8 cellular contexts compared by ENCODE assay signal in genomic region chr4:105147226-105148151, GRCh38. TPM values are rescaled to one million over a fixed set of nuclear protein-coding genes. Genes with fewer than 3 reads are reported as not detected.
DNase-seq lines count a peak whose midpoint lies in the region; ATAC-seq and TF ChIP-seq lines count a peak whose summit lies in the region.

No MANE protein-coding gene starts in this region.

- CTCF ChIA-PET in PC-3 (lab: Charles Lee), result no interaction called here

- H3K9ac ChIP-seq in PC-3 (ENCODE audit: low read length) (peak overlapping the region; percentile 95), adipocyte (ENCODE audit: low read length) (peak overlapping the region; percentile 98)

- DNase-seq in AG10803 (ENCODE audit: low read depth) (peak; percentile 25), PC-3 (peak; percentile 22), adipocyte (ENCODE audit: low read depth) (peak; percentile 75), heart left ventricle (peak in 4 of 5 donors; percentile 21 to 40 (median 26)), ovary (peak in 4 of 5 donors; percentile 28 to 36 (median 34))

- H3K4me1 ChIP-seq in PC-3 (ENCODE audit: insufficient read depth, low read length) (peaks cover 22% of the 10 kb centered on the region), adipocyte (ENCODE audit: control insufficient read depth, insufficient read depth, low read length) (peaks cover 16% of the 10 kb centered on the region), heart left ventricle (peaks cover 0 to 49% (median 26%) of the 10 kb centered on the region in 12 donors), ovary (ENCODE audit: insufficient read depth) (peaks cover 8% of the 10 kb centered on the region)

- ATAC-seq in PC-3, result peak; percentile 9
- peak in 2 of 4 donors; percentile 31 to 52 for ATAC-seq in heart left ventricle
- no peak for ATAC-seq in HG02588 (IDR thresholded peaks at IDR 0.05; ENCODE audit: unreplicated experiment)
- ATAC-seq in HG02571 (IDR thresholded peaks at IDR 0.05; ENCODE audit: unreplicated experiment), result no peak

- intact Hi-C loops in PC-3 (cut with micrococcal nuclease) (loop anchor here (2.0 to 10.0 kb wide), 3 partner anchors 49 to 247 kb away; no protein-coding TSS in a partner anchor), heart left ventricle (cut with DNase I) (loop anchor here (2.0 to 10.0 kb wide), 16 partner anchors 40 to 567 kb away; partner anchors contain the start of genes GSTCD (in 2 of the 10), INTS12 (in 2 of the 10) and PPA2 (in 1 of the 10)), ovary (cut with DNase I) (loop anchor here in 2 of 4 donors (5.0 kb wide), 1 partner anchor 325 kb away; the partner anchor contains the start of gene PPA2 (in 2 of the 2))

- H3K9me2 ChIP-seq in PC-3 (replicated peaks; ENCODE audit: low read length), result no peaks in the 10 kb centered on the region

- no peak for TF ChIP-seq CTCF in AG10803 (conservative IDR thresholded peaks at IDR 0.05; ENCODE audit: low read length)
- TF ChIP-seq CTCF in PC-3 (conservative IDR thresholded peaks at IDR 0.05; ENCODE audit: low read depth, low read length), result no peak
- TF ChIP-seq CTCF in heart left ventricle (IDR thresholded peaks at IDR 0.05), result no peak
- no peak for TF ChIP-seq CTCF in ovary (IDR thresholded peaks at IDR 0.05)

- peaks cover 8% of the 10 kb centered on the region; the same call in 1 of the 2 replicates for H4K20me1 ChIP-seq in PC-3 (ENCODE audit: low read length)

- 0 to 1% (median 0%) methylated on average over 25 of the region's 25 CpGs for WGBS in heart left ventricle, 4 donors
- WGBS in ovary, 3 donors, result 0 to 1% (median 0%) methylated on average over 25 of the region's 25 CpGs

- H3K27ac ChIP-seq in PC-3 (ENCODE audit: low read length) (peak overlapping the region; percentile 58), heart left ventricle (peak overlapping the region; percentile 76 to 97 (median 86)), ovary (peak overlapping the region; percentile 77 to 83)

- TF ChIP-seq EP300 in ovary (IDR thresholded peaks at IDR 0.05), result no peak

- POLR2A ChIA-PET in PC-3 (lab: Charles Lee; ENCODE audit: unreplicated experiment), result no interaction called here

- peaks cover 53% of the 10 kb centered on the region for H3K79me2 ChIP-seq in PC-3 (ENCODE audit: low read length)

- TF ChIP-seq POLR2A in GM15510 (IDR thresholded peaks at IDR 0.05; ENCODE audit: borderline replicate concordance, extremely low read depth, insufficient read length) (peak; percentile 19), heart left ventricle (IDR thresholded peaks at IDR 0.05) (no peak), ovary (IDR thresholded peaks at IDR 0.05) (no peak)

- H3K27me3 ChIP-seq in PC-3 (ENCODE audit: low read length) (no peaks in the 10 kb centered on the region), adipocyte (replicated peaks; ENCODE audit: control insufficient read depth, insufficient read depth, low read length) (no peaks in the 10 kb centered on the region), heart left ventricle (no peaks in the 10 kb centered on the region), ovary (no peaks in the 10 kb centered on the region)

- H3K9me3 ChIP-seq in PC-3 (ENCODE audit: low read length) (no peaks in the 10 kb centered on the region), adipocyte (ENCODE audit: control insufficient read depth, low read length) (no peaks in the 10 kb centered on the region), heart left ventricle (no peaks in the 10 kb centered on the region), ovary (no peaks in the 10 kb centered on the region)

- BruUV-seq in PC-3 (replicated peaks; lab: Mats Ljungman, UMichigan), result TSS peak; percentile 78

- peak overlapping the region; percentile 98 for H2AFZ ChIP-seq in PC-3 (ENCODE audit: low read length)

- H3K4me2 ChIP-seq in PC-3 (ENCODE audit: low read length), result peak overlapping the region; percentile 92

- H3F3A ChIP-seq in PC-3 (ENCODE audit: low read length, unreplicated experiment), result no peaks in the 10 kb centered on the region

- H3K36me3 ChIP-seq in PC-3 (ENCODE audit: low read depth, low read length) (no peaks in the 10 kb centered on the region), adipocyte (ENCODE audit: control insufficient read depth, insufficient read depth, low read length, severe bottlenecking) (no peaks in the 10 kb centered on the region), heart left ventricle (no peaks in the 10 kb centered on the region), ovary (no peaks in the 10 kb centered on the region)

- peak overlapping the region; percentile 92 for H3K4me3 ChIP-seq in AG10803 (ENCODE audit: low read length)
- H3K4me3 ChIP-seq in PC-3 (ENCODE audit: low read length), result peak overlapping the region; percentile 99
- H3K4me3 ChIP-seq in adipocyte (ENCODE audit: low read length), result peak overlapping the region; percentile 99
- peak overlapping the region; percentile 74 to 93 (median 79) for H3K4me3 ChIP-seq in heart left ventricle
- peak overlapping the region; percentile 53 for H3K4me3 ChIP-seq in ovary

RNA-seq across cellular contexts. Expression of gene TET2, which starts 0.8 kb away (rescaled TPM):
- total RNA-seq in PC-3 (2014; rRNA removed) (5.6 and 5.8 TPM in 2 replicates), heart left ventricle (10 to 100 TPM in 8 of 9 donors, 1 to 10 TPM in 1; 9.5 to 25.6 (median 15.4) TPM), ovary (10 to 100 TPM; 11.4 to 20.8 (median 17.9) TPM)
- polyA plus RNA-seq in heart left ventricle (1 to 10 TPM; 2.9 to 3.3 TPM), ovary (1 to 10 TPM; 3.7 to 9.0 TPM)

Comparison
In these comparisons a context has a peak if more than half of its experiments do, and no peak if none do; other contexts are left out.
1. DNase-seq: peak in every context shown above with its lines; median percentile 75 in adipocyte; 34 in ovary; 26 in heart left ventricle; 25 in AG10803; 22 in PC-3.